Comparison of ENCODE assay signal across 1 cellular context in the genomic region with DNA sequence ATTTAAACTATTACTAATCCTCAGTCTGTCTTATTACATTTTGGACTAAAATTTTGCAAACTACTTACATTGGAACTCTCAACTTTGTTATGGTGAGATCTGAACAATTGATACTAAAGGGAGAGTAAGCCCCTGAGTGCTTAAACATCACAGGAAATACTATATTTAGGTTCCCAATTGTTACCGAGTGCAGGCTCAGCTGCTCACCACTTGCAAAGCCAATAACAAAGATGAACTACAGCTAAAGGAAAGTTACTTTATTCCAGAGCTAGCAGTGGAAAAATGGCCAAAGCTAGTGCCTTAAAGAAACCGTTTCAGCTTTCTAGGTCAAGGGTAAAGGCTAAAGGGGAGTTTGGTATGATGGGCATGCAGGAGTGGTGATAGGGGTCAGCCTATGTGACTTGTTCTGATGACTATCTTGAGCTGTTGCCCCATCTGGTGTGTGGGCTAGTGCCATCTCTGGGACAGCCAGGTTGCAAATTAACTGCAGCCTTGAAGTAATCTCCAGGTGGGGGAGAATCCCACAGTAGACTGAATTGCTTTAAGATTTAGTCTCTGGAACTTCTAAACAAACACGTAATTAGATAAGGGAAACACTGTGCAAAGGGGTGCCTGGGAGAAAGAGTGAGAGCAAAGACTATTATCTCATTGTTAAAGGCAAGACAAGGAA.
TF ChIP-seq lines count a peak whose summit lies in the region.

No MANE protein-coding gene starts in this region.

TF ChIP-seq in WTC11, 78 proteins besides CTCF, POLR2A, EP300 and RAD21:
- TF ChIP-seq, protein P1, sequence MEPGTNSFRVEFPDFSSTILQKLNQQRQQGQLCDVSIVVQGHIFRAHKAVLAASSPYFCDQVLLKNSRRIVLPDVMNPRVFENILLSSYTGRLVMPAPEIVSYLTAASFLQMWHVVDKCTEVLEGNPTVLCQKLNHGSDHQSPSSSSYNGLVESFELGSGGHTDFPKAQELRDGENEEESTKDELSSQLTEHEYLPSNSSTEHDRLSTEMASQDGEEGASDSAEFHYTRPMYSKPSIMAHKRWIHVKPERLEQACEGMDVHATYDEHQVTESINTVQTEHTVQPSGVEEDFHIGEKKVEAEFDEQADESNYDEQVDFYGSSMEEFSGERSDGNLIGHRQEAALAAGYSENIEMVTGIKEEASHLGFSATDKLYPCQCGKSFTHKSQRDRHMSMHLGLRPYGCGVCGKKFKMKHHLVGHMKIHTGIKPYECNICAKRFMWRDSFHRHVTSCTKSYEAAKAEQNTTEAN (CRISPR knock-in tag; IDR thresholded peaks at IDR 0.05), result no peak
- TF ChIP-seq, protein P2, sequence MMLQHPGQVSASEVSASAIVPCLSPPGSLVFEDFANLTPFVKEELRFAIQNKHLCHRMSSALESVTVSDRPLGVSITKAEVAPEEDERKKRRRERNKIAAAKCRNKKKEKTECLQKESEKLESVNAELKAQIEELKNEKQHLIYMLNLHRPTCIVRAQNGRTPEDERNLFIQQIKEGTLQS (CRISPR knock-in tag; conservative IDR thresholded peaks at IDR 0.05), result no peak
- TF ChIP-seq JAZF1 (CRISPR knock-in tag; IDR thresholded peaks at IDR 0.05) (no peak), GRHL2 (CRISPR knock-in tag; IDR thresholded peaks at IDR 0.05; ENCODE audit: insufficient replicate concordance, severe bottlenecking) (no peak)
